ENCODE assay signal across 10 cellular contexts in the genomic region with DNA sequence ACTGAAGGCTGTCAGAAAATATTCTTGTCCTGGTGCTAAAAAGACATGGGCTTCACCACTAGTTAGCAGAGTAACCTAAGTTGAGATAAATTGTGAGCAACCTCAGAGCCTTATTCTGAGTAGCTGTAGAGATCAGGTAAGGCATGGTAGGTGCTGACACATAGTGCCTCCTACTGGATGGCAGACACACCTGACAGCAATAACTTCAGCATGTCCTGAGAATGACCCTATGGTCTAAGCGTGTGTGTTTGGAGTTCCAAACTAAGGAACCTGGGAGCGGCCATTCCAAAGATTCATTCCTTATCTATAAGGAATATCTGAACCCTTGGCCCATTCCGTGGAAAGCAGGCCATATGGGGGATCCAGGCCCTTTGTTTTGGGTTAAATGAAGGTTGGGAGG. TPM values are rescaled to one million over a fixed set of nuclear protein-coding genes. Genes with fewer than 3 reads are reported as not detected.
DNase-seq lines count a peak whose midpoint lies in the region; ATAC-seq, FAIRE-seq and TF ChIP-seq lines count a peak whose summit lies in the region.
"Had no signal": no experiment of that assay in that cellular context is flagged by ENCODE, and none has a peak within 500 bp of the region (broad histone marks: within the 10 kb centered on the region; RNA-seq: fewer than 3 reads in every experiment).

No MANE protein-coding gene starts in this region.

- no peak overlapping the region for H4K91ac ChIP-seq in H1 (replicated peaks; ENCODE audit: insufficient read length, low read length)

- POLR2A ChIA-PET in H1 (lab: Charles Lee; ENCODE audit: partially characterized antibody), result interaction anchor here (0.6 to 1.3 kb wide), 4 partner anchors 11 to 316 kb away, joined by 3 to 4 read pairs (median 4); a partner anchor contains a TSS

- H3K4me3 ChIP-seq in H1 (ENCODE audit: extremely low read depth in 1 of 4, insufficient read depth in 2 of 4, low read depth in 3 of 4, low read length in 4 of 4), result no peak overlapping the region
- H3K4me3 ChIP-seq: coronary artery had no signal

- H3K27me3 ChIP-seq in H1 (replicated peaks in 1 of 4; ENCODE audit: control insufficient read depth in 3 of 4, extremely low read depth in 1 of 4, insufficient read depth in 3 of 4, low read length in 3 of 4), result no peaks in the 10 kb centered on the region

- no peaks in the 10 kb centered on the region for H3K79me1 ChIP-seq in H1 (ENCODE audit: low read depth, low read length)

- no peak overlapping the region for H2BK15ac ChIP-seq in H1 (ENCODE audit: low read length)

- H3K79me2 ChIP-seq in H1 (ENCODE audit: control insufficient read depth in 1 of 2, insufficient read depth in 2 of 2, low read length in 2 of 2), result no peaks in the 10 kb centered on the region

- H3K27ac ChIP-seq in H1 (ENCODE audit: low read depth, low read length), result no peak overlapping the region
- H3K27ac ChIP-seq: coronary artery had no signal

- H3K9me3 ChIP-seq in H1 (ENCODE audit: insufficient read depth in 2 of 2, low read depth in 1 of 2, low read length in 1 of 2), result no peaks in the 10 kb centered on the region

- peak; percentile 54 to 86 (median 60) for TF ChIP-seq CTCF in H1 (IDR thresholded peaks at IDR 0.05; ENCODE audit: control extremely low read depth in 1 of 3, insufficient read depth in 1 of 3, low read depth in 1 of 3, low read length in 3 of 3)

- H4K20me1 ChIP-seq in H1 (replicated peaks in 1 of 2; ENCODE audit: control insufficient read depth in 1 of 2, insufficient read depth in 2 of 2, low read length in 2 of 2), result no peaks in the 10 kb centered on the region

- H3K14ac ChIP-seq in H1 (ENCODE audit: insufficient read length), result no peak overlapping the region

- no peak overlapping the region for H3K4me2 ChIP-seq in H1 (ENCODE audit: insufficient read depth in 1 of 2, low read depth in 2 of 2, low read length in 2 of 2)

- H3K27ac Mint-ChIP-seq in stimulated activated naive CD8-positive, alpha-beta T cell treated with anti-CD3 and anti-CD28 coated beads, Interleukin-15, Interleukin-2, amounts not matched to agents 100 ng/mL and 50 ng/mL, for 24 hours, result peak overlapping the region; percentile 52

- no peak overlapping the region for H2AK5ac ChIP-seq in H1 (ENCODE audit: low read depth, low read length)

- FAIRE-seq in H1 (lab: Jason Lieb, UNC), result peak; percentile 87

- peak; percentile 59 to 68 for TF ChIP-seq RAD21 in H1 (IDR thresholded peaks at IDR 0.05 in 1 of 2, conservative IDR thresholded peaks at IDR 0.05 in 1 of 2; ENCODE audit: low read depth in 2 of 2, low read length in 2 of 2)

- peaks cover 0 to 2% (median 0%) of the 10 kb centered on the region in 4 experiments; a peak in 2 of 7 replicates for H3K4me1 ChIP-seq in H1 (replicated peaks in 1 of 4; ENCODE audit: control insufficient read depth in 3 of 4, insufficient read depth in 4 of 4, low read length in 3 of 4)

- H3K4ac ChIP-seq in H1 (replicated peaks; ENCODE audit: insufficient read length, low read depth, low read length), result no peak overlapping the region

- H3K27me3 Mint-ChIP-seq in stimulated activated naive CD8-positive, alpha-beta T cell treated with anti-CD3 and anti-CD28 coated beads, Interleukin-15, Interleukin-2, amounts not matched to agents 100 ng/mL and 50 ng/mL, for 24 hours, result no peaks in the 10 kb centered on the region

- no peak overlapping the region for H4K5ac ChIP-seq in H1 (ENCODE audit: insufficient read length, low read depth, low read length)

- H3K36me3 Mint-ChIP-seq in stimulated activated naive CD8-positive, alpha-beta T cell treated with anti-CD3 and anti-CD28 coated beads, Interleukin-15, Interleukin-2, amounts not matched to agents 100 ng/mL and 50 ng/mL, for 24 hours (ENCODE audit: low read depth), result no peaks in the 10 kb centered on the region

- peaks cover 65% of the 10 kb centered on the region for H3K4me1 Mint-ChIP-seq in stimulated activated naive CD8-positive, alpha-beta T cell treated with anti-CD3 and anti-CD28 coated beads, Interleukin-15, Interleukin-2, amounts not matched to agents 100 ng/mL and 50 ng/mL, for 24 hours (ENCODE audit: low read depth)

- no peaks in the 10 kb centered on the region for H3K36me3 ChIP-seq in H1 (ENCODE audit: control insufficient read depth in 2 of 4, insufficient read depth in 4 of 4, low read length in 3 of 4)

- H3K9ac ChIP-seq in H1 (replicated peaks in 1 of 4; ENCODE audit: extremely low read depth in 1 of 4, low read depth in 3 of 4, low read length in 3 of 4), result no peak overlapping the region

- no peaks in the 10 kb centered on the region for H3K9me3 Mint-ChIP-seq in stimulated activated naive CD8-positive, alpha-beta T cell treated with anti-CD3 and anti-CD28 coated beads, Interleukin-15, Interleukin-2, amounts not matched to agents 100 ng/mL and 50 ng/mL, for 24 hours

- no peak overlapping the region for H2BK5ac ChIP-seq in H1 (ENCODE audit: low read depth, low read length)

- H3K18ac ChIP-seq in H1 (ENCODE audit: extremely low read depth, low read length), result no peak overlapping the region

- no peak for ATAC-seq in stimulated activated naive CD8-positive, alpha-beta T cell treated with anti-CD3 and anti-CD28 coated beads, Interleukin-15, Interleukin-2, amounts not matched to agents 100 U/mL and 50 U/mL, for 24 hours

- no peak overlapping the region for H2BK120ac ChIP-seq in H1 (replicated peaks; ENCODE audit: low read depth, low read length)

- 74% methylated on average over 3 of the region's 3 CpGs; no CpG with 5 or more reads in 1 of the 2 experiments for WGBS in H1 (ENCODE audit: extremely low coverage in 1 of 2, insufficient coverage in 1 of 2, insufficient read length in 1 of 2, insufficient replicate concordance in 2 of 2, low coverage in 1 of 2, low lambda C conversion rate in 2 of 2, missing lambda C conversion rate in 1 of 2), 2 experiments

- no peaks in the 10 kb centered on the region for H3K23me2 ChIP-seq in H1 (ENCODE audit: low read depth, low read length)

- DNase-seq in stimulated activated naive CD8-positive, alpha-beta T cell treated with anti-CD3 and anti-CD28 coated beads, Interleukin-15, Interleukin-2, amounts not matched to agents 100 U/mL and 50 U/mL, for 24 hours, result no peak
- DNase-seq in NCI-H748 (lab: John Stamatoyannopoulos, UW; ENCODE audit: unreplicated experiment) (peak; percentile 31), H1 (ENCODE audit: low read depth in 1 of 2, low spot score in 2 of 2) (no peak), hippocampal formation (lab: John Stamatoyannopoulos, UW) (no peak), NCI-H1930 (lab: John Stamatoyannopoulos, UW) (no peak), retina (no peak), GM19238 (ENCODE audit: insufficient read length, low spot score) (no peak)
- DNase-seq: NCI-H1048 had no signal

- H3K23ac ChIP-seq in H1 (ENCODE audit: insufficient read length), result no peak overlapping the region

- H3K4me3 Mint-ChIP-seq in stimulated activated naive CD8-positive, alpha-beta T cell treated with anti-CD3 and anti-CD28 coated beads, Interleukin-15, Interleukin-2, amounts not matched to agents 100 ng/mL and 50 ng/mL, for 24 hours, result no peak overlapping the region

- no peak overlapping the region for H2BK12ac ChIP-seq in H1 (ENCODE audit: low read depth, low read length)

- H2AFZ ChIP-seq in H1 (ENCODE audit: low read length), result no peak overlapping the region

- H4K8ac ChIP-seq in H1 (ENCODE audit: extremely low read depth, insufficient read depth, low read length), result no peak overlapping the region

- no peak for TF ChIP-seq POLR2A in H1 (IDR thresholded peaks at IDR 0.05; ENCODE audit: control extremely low read depth in 1 of 2, low read depth in 2 of 2, low read length in 2 of 2)

- CTCF ChIA-PET in H1 (lab: Charles Lee; ENCODE audit: partially characterized antibody), result interaction anchor here (0.7 to 5.2 kb wide), 24 partner anchors 9 to 1000 kb away, joined by 3 to 38 read pairs (median 4); a partner anchor contains a TSS

- H2BK20ac ChIP-seq in H1 (ENCODE audit: low read length), result no peak overlapping the region

- no peak overlapping the region for H3K56ac ChIP-seq in H1 (replicated peaks; ENCODE audit: insufficient read length, low read depth, low read length)

- TF ChIP-seq EP300 in H1 (IDR thresholded peaks at IDR 0.05; ENCODE audit: borderline replicate concordance in 1 of 2, low read depth in 2 of 2, low read length in 2 of 2), result no peak

TF ChIP-seq in H1, 55 proteins besides CTCF, POLR2A, EP300 and RAD21:
- TF ChIP-seq, protein P1, sequence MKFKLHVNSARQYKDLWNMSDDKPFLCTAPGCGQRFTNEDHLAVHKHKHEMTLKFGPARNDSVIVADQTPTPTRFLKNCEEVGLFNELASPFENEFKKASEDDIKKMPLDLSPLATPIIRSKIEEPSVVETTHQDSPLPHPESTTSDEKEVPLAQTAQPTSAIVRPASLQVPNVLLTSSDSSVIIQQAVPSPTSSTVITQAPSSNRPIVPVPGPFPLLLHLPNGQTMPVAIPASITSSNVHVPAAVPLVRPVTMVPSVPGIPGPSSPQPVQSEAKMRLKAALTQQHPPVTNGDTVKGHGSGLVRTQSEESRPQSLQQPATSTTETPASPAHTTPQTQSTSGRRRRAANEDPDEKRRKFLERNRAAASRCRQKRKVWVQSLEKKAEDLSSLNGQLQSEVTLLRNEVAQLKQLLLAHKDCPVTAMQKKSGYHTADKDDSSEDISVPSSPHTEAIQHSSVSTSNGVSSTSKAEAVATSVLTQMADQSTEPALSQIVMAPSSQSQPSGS (IDR thresholded peaks at IDR 0.05; ENCODE audit: low read length), result no peak
- TF ChIP-seq, protein P2, sequence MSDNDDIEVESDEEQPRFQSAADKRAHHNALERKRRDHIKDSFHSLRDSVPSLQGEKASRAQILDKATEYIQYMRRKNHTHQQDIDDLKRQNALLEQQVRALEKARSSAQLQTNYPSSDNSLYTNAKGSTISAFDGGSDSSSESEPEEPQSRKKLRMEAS (IDR thresholded peaks at IDR 0.05), result 0 out of 2 replicates have a peak, but pooled peaks have one; percentile 25

RNA-seq across cellular contexts. Expression of a gene that starts 46.0 kb away (rescaled TPM):
- not detected in 2 replicates for total RNA-seq in H1 (2021; fragmentation: NEBNext Ultra II Directional; extraction: Animal tissue kit (Norgen Biotek cat#: 25700))
- 0.02 TPM in 1 of 2 replicates, not detected in the other for polyA plus RNA-seq in H1 (2011; rRNA removed)
- polyA plus RNA-seq in H1 (2011; cell fraction: cytosol; rRNA removed), result 0.01 TPM
- not detected for polyA plus RNA-seq in H1 (2011; cell fraction: nucleus; rRNA removed)
- polyA plus RNA-seq in H1 (2012, experiment 1 of 2), result not detected in 4 replicates
- not detected for polyA plus RNA-seq in H1 (2012, experiment 2 of 2)
- polyA plus RNA-seq in H1 (2013, experiment 1 of 2), result 0.02 TPM
- 0.02 TPM for polyA plus RNA-seq in H1 (2013, experiment 2 of 2)
- not detected in 2 replicates for polyA minus RNA-seq in H1 (2011; rRNA and poly(A)+ RNA removed)
- not detected for polyA minus RNA-seq in H1 (2011; cell fraction: cytosol; rRNA and poly(A)+ RNA removed)
- polyA minus RNA-seq in H1 (2011; cell fraction: nucleus; rRNA and poly(A)+ RNA removed), result not detected
